In genomic region chr4:167359711-167360110, GRCh38 we compare ENCODE assay signal across 1 cellular context.
A peak's percentile ranks its signal among the peaks of the same experiment; 100 is the strongest.
TF ChIP-seq lines count a peak whose summit lies in the region.

No MANE protein-coding gene starts in this region.

TF ChIP-seq in H1, 55 proteins besides CTCF, POLR2A, EP300 and RAD21 (continued from another document):
- no peak for TF ChIP-seq CHD1 (IDR thresholded peaks at IDR 0.05; ENCODE audit: low read depth, low read length)
- peak; percentile 80 for TF ChIP-seq CEBPB (IDR thresholded peaks at IDR 0.05; ENCODE audit: low read depth, low read length)
